31 cellular contexts compared by ENCODE assay signal in genomic region chr2:225438263-225438662, GRCh38. TPM values are rescaled to one million over a fixed set of nuclear protein-coding genes. Genes with fewer than 3 reads are reported as not detected.
"Had no signal": no experiment of that assay in that cellular context is flagged by ENCODE, and none has a peak within 500 bp of the region (broad histone marks: within the 10 kb centered on the region; RNA-seq: fewer than 3 reads in every experiment).

No MANE protein-coding gene starts in this region.

- ATAC-seq: naive thymus-derived CD4-positive, alpha-beta T cell; natural killer cell; pancreas; sciatic nerve; stimulated activated naive CD8-positive, alpha-beta T cell treated with anti-CD3 and anti-CD28 coated beads, Interleukin-15, amount 100 ng/mL, for 72 hours; stimulated activated naive CD8-positive, alpha-beta T cell treated with anti-CD3 and anti-CD28 coated beads, Interleukin-15, Interleukin-2, amounts not matched to agents 100 U/mL and 50 U/mL, for 24 hours; upper lobe of right lung had no signal

- H3K4me3 ChIP-seq: pancreas, prostate gland, right atrium auricular region, skin epidermis, smooth muscle cell, spleen, suprapubic skin, testis, tibial artery, transverse colon, upper lobe of right lung, vagina had no signal

- H3K4me2 ChIP-seq: smooth muscle cell had no signal

- H3K27ac ChIP-seq: neutrophil, pancreas, prostate gland, right atrium auricular region, skin epidermis, spleen, suprapubic skin, testis, tibial artery, transverse colon, upper lobe of right lung, vagina had no signal

- FAIRE-seq: pancreas had no signal

- H3K4me1 ChIP-seq: pancreas, prostate gland, right atrium auricular region, spleen, suprapubic skin, testis, tibial artery, transverse colon, upper lobe of right lung, vagina had no signal

- H3K27me3 ChIP-seq: neutrophil, pancreas, right atrium auricular region, spleen, suprapubic skin, testis, tibial artery, transverse colon, upper lobe of right lung, vagina had no signal

- DNase-seq: naive thymus-derived CD4-positive, alpha-beta T cell; natural killer cell; nucleus accumbens; pancreas; retina; spleen; stimulated activated CD4-positive, alpha-beta T cell treated with anti-CD3 and anti-CD28 coated beads, Interleukin-12 subunit alpha, Interleukin-12 subunit beta, amount 100 ng/mL, for 4 hours; stimulated activated CD4-positive, alpha-beta T cell treated with anti-CD3 and anti-CD28 coated beads, Interleukin-1b, Interleukin-23, amount 100 ng/mL, for 48 hours; stimulated activated CD4-positive, alpha-beta T cell treated with anti-CD3 and anti-CD28 coated beads, Interleukin-4, amount 100 ng/mL, for 1 hour; stimulated activated CD4-positive, alpha-beta T cell treated with anti-CD3 and anti-CD28 coated beads, Interleukin-4, amount 100 ng/mL, for 4 hours; stimulated activated CD8-positive, alpha-beta memory T cell treated with anti-CD3 and anti-CD28 coated beads, Interleukin-4, amount 100 ng/mL, for 48 hours; stimulated activated naive CD4-positive, alpha-beta T cell; stimulated activated naive CD8-positive, alpha-beta T cell treated with anti-CD3 and anti-CD28 coated beads, Interleukin-15, amount 100 ng/mL, for 72 hours; stimulated activated naive CD8-positive, alpha-beta T cell treated with anti-CD3 and anti-CD28 coated beads, Interleukin-15, Interleukin-2, amounts not matched to agents 100 U/mL and 50 U/mL, for 24 hours; substantia nigra; testis; tibial artery; transverse colon; upper lobe of right lung had no signal

- H3K36me3 ChIP-seq: neutrophil, pancreas, prostate gland, right atrium auricular region, spleen, suprapubic skin, tibial artery, transverse colon, upper lobe of right lung, vagina had no signal

- H3K9me3 ChIP-seq: neutrophil, pancreas, prostate gland, right atrium auricular region, spleen, suprapubic skin, testis, tibial artery, transverse colon, upper lobe of right lung, vagina had no signal

RNA-seq across cellular contexts. Expression of gene NYAP2, which starts 38.8 kb away (rescaled TPM):
- total RNA-seq: omental fat pad, osteocyte, posterior vena cava, pulmonary artery endothelial cell, right atrium auricular region, smooth muscle cell had no signal
- polyA plus RNA-seq: naive thymus-derived CD4-positive, alpha-beta T cell; smooth muscle cell had no signal
